In genomic region chr6:107803089-107803488, GRCh38 we compare ENCODE assay signal across 9 cellular contexts. TPM values are rescaled to one million over a fixed set of nuclear protein-coding genes. Genes with fewer than 3 reads are reported as not detected.
DNase-seq lines count a peak whose midpoint lies in the region; ATAC-seq and TF ChIP-seq lines count a peak whose summit lies in the region.
"Not testable (repeated sequence)": the region's sequence is repeated elsewhere in the genome, so short reads cannot be mapped to it uniquely, and the experiment has no call there.
"Had no signal": no experiment of that assay in that cellular context is flagged by ENCODE, and none has a peak within 500 bp of the region (broad histone marks: within the 10 kb centered on the region; RNA-seq: fewer than 3 reads in every experiment).

No MANE protein-coding gene starts in this region.

- not testable (repeated sequence) for H3K9me3 Mint-ChIP-seq in activated CD8-positive, alpha-beta T cell treated with anti-CD3 and anti-CD28 coated beads, Interleukin-2, amount 10 ng/mL, durations not matched to agents 7 days and 5 days (ENCODE audit: insufficient read depth); endodermal cell; type B pancreatic cell

- not testable (repeated sequence) for H3K27ac Mint-ChIP-seq in activated CD8-positive, alpha-beta T cell treated with anti-CD3 and anti-CD28 coated beads, Interleukin-2, amount 10 ng/mL, durations not matched to agents 7 days and 5 days; endodermal cell; type B pancreatic cell

- POLR2A ChIA-PET in activated CD8-positive, alpha-beta T cell treated with anti-CD3 and anti-CD28 coated beads, Interleukin-2, amount 10 ng/mL, durations not matched to agents 7 days and 5 days (lab: Charles Lee), result not testable (repeated sequence)

- H3K4ac ChIP-seq in neuronal stem cell (ENCODE audit: low read length), result not testable (repeated sequence)

- H3K23ac ChIP-seq in neuronal stem cell (ENCODE audit: low read depth, low read length, poor library complexity), result not testable (repeated sequence)

- H3K4me3 Mint-ChIP-seq in activated CD8-positive, alpha-beta T cell treated with anti-CD3 and anti-CD28 coated beads, Interleukin-2, amount 10 ng/mL, durations not matched to agents 7 days and 5 days; endodermal cell; type B pancreatic cell: not testable (repeated sequence)

- not testable (repeated sequence) for H2AFZ ChIP-seq in neuronal stem cell (ENCODE audit: low read length)

- H3K14ac ChIP-seq in neuronal stem cell (ENCODE audit: low read length), result not testable (repeated sequence)

- 91% methylated on average over 17 of the region's 29 CpGs; no CpG with 5 or more reads in 1 of the 2 experiments for WGBS in endodermal cell (ENCODE audit: insufficient coverage in 1 of 2, insufficient read length in 1 of 2), 2 experiments
- WGBS in neuronal stem cell (ENCODE audit: extremely low coverage in 2 of 2, insufficient read length in 2 of 2, insufficient replicate concordance in 1 of 2), 2 donors, result no CpG with 5 or more reads among the region's 29 CpGs

- not testable (repeated sequence) for H4K8ac ChIP-seq in neuronal stem cell (ENCODE audit: low read depth, low read length)

- not testable (repeated sequence) for H2BK12ac ChIP-seq in neuronal stem cell (ENCODE audit: low read length)

- peak; percentile 1 for DNase-seq in activated CD8-positive, alpha-beta T cell treated with anti-CD3 and anti-CD28 coated beads, Interleukin-2, amount 10 ng/mL, durations not matched to agents 7 days and 5 days
- DNase-seq in coronary artery (ENCODE audit: low spot score), result peak; percentile 4
- DNase-seq in endodermal cell, result peak; percentile 2
- not testable (repeated sequence) for DNase-seq in neuronal stem cell (ENCODE audit: low spot score)
- DNase-seq in type B pancreatic cell (ENCODE audit: extremely low spot score, unreplicated experiment), result peak; percentile 53

- not testable (repeated sequence) for H3K27ac ChIP-seq in coronary artery; endodermal cell (ENCODE audit: low read depth, low read length); neuronal stem cell (replicated peaks; ENCODE audit: low read length)

- CTCF ChIA-PET in activated CD8-positive, alpha-beta T cell treated with anti-CD3 and anti-CD28 coated beads, Interleukin-2, amount 10 ng/mL, durations not matched to agents 7 days and 5 days (lab: Charles Lee), result not testable (repeated sequence)

- not testable (repeated sequence) for H3K79me1 ChIP-seq in neuronal stem cell (ENCODE audit: low read depth, low read length)

- not testable (repeated sequence) for H3K36me3 Mint-ChIP-seq in activated CD8-positive, alpha-beta T cell treated with anti-CD3 and anti-CD28 coated beads, Interleukin-2, amount 10 ng/mL, durations not matched to agents 7 days and 5 days (ENCODE audit: low read depth); endodermal cell (ENCODE audit: low read depth); type B pancreatic cell

- not testable (repeated sequence) for TF ChIP-seq CTCF in coronary artery (IDR thresholded peaks at IDR 0.05); endodermal cell (conservative IDR thresholded peaks at IDR 0.05); type B pancreatic cell (conservative IDR thresholded peaks at IDR 0.05)

- H3K27me3 ChIP-seq in endodermal cell (ENCODE audit: control insufficient read depth, insufficient read depth, low read length, poor library complexity, severe bottlenecking); neuronal stem cell (ENCODE audit: control insufficient read depth in 3 of 3, insufficient read depth in 3 of 3, low read depth in 1 of 3, low read length in 3 of 3): not testable (repeated sequence)

- not testable (repeated sequence) for H2AK5ac ChIP-seq in neuronal stem cell (ENCODE audit: low read depth, low read length)

- not testable (repeated sequence) for H2BK120ac ChIP-seq in neuronal stem cell (ENCODE audit: low read depth, low read length)

- H3K9ac ChIP-seq in endodermal cell (ENCODE audit: extremely low read depth, low read length, poor library complexity, severe bottlenecking); neuronal stem cell (ENCODE audit: low read depth, low read length, poor library complexity): not testable (repeated sequence)

- H3K4me1 Mint-ChIP-seq in activated CD8-positive, alpha-beta T cell treated with anti-CD3 and anti-CD28 coated beads, Interleukin-2, amount 10 ng/mL, durations not matched to agents 7 days and 5 days (ENCODE audit: low read depth), result peaks cover 27% of the 10 kb centered on the region
- not testable (repeated sequence) for H3K4me1 Mint-ChIP-seq in endodermal cell
- H3K4me1 Mint-ChIP-seq in type B pancreatic cell (ENCODE audit: unreplicated experiment), result peaks cover 10% of the 10 kb centered on the region

- not testable (repeated sequence) for H3K4me3 ChIP-seq in coronary artery; endodermal cell (ENCODE audit: low read length); neuronal stem cell (ENCODE audit: low read length in 2 of 2)

- not testable (repeated sequence) for H2BK15ac ChIP-seq in neuronal stem cell (ENCODE audit: low read length)

- H3K27me3 Mint-ChIP-seq in activated CD8-positive, alpha-beta T cell treated with anti-CD3 and anti-CD28 coated beads, Interleukin-2, amount 10 ng/mL, durations not matched to agents 7 days and 5 days (ENCODE audit: low read depth); endodermal cell (ENCODE audit: insufficient read depth); type B pancreatic cell: not testable (repeated sequence)

- H3K4me2 ChIP-seq in neuronal stem cell (ENCODE audit: insufficient read depth, low read length, poor library complexity, severe bottlenecking), result not testable (repeated sequence)

- not testable (repeated sequence) for H3K9me3 ChIP-seq in endodermal cell (ENCODE audit: control insufficient read depth, low read length); neuronal stem cell (replicated peaks in 1 of 2; ENCODE audit: control insufficient read depth in 2 of 2, insufficient read depth in 1 of 2, low read depth in 1 of 2, low read length in 2 of 2)

- ATAC-seq in activated CD8-positive, alpha-beta T cell treated with anti-CD3 and anti-CD28 coated beads, Interleukin-2, amount 10 ng/mL, durations not matched to agents 7 days and 5 days, result not testable (repeated sequence)

- peak overlapping the region; percentile 57 for H3K18ac ChIP-seq in neuronal stem cell (ENCODE audit: low read length)

- H2BK5ac ChIP-seq in neuronal stem cell (ENCODE audit: low read length), result not testable (repeated sequence)

- H3K36me3 ChIP-seq in endodermal cell (ENCODE audit: control insufficient read depth, insufficient read depth, low read length); neuronal stem cell (replicated peaks in 1 of 2; ENCODE audit: control insufficient read depth in 2 of 2, insufficient read depth in 2 of 2, low read length in 2 of 2): not testable (repeated sequence)

- H4K91ac ChIP-seq in neuronal stem cell (ENCODE audit: low read depth, low read length, poor library complexity), result not testable (repeated sequence)

- H3K4me1 ChIP-seq in endodermal cell (ENCODE audit: control insufficient read depth, insufficient read depth, low read length), result not testable (repeated sequence)
- peaks cover 2 to 20% of the 10 kb centered on the region in 2 donors for H3K4me1 ChIP-seq in neuronal stem cell (ENCODE audit: control insufficient read depth in 2 of 2, insufficient read depth in 1 of 2, low read depth in 1 of 2, low read length in 2 of 2)

RNA-seq across cellular contexts. Expression of gene SCML4, which starts 21.0 kb away (rescaled TPM):
- 10 to 100 TPM; 27.4 to 31.8 TPM for total RNA-seq in activated CD8-positive, alpha-beta T cell treated with anti-CD3 and anti-CD28 coated beads, Interleukin-2, amount 10 ng/mL, durations not matched to agents 7 days and 5 days
- total RNA-seq in endodermal cell (not detected), type B pancreatic cell (ENCODE audit: low replicate concordance) (0.33 and 0.43 TPM in 2 replicates)
- 0.50 TPM for polyA plus RNA-seq in endodermal cell (2013, experiment 1 of 2)
- polyA plus RNA-seq in endodermal cell (2013, experiment 2 of 2), result 0.58 TPM
- polyA plus RNA-seq in neuronal stem cell (2013, experiment 1 of 2), result 0.07 TPM
- polyA plus RNA-seq in neuronal stem cell (2013, experiment 2 of 2), result 0.03 TPM
- total RNA-seq: A172, Calu3 had no signal
- polyA plus RNA-seq: A549, BJ had no signal

Comparison
In these comparisons a context has a peak if more than half of its experiments do, and no peak if none do; other contexts are left out.
1. RNA of gene SCML4, which starts 21.0 kb away (total RNA-seq): 27.4 to 31.8 TPM in activated CD8-positive, alpha-beta T cell treated with anti-CD3 and anti-CD28 coated beads, Interleukin-2, amount 10 ng/mL, durations not matched to agents 7 days and 5 days; 0.33 to 0.43 TPM in type B pancreatic cell and not detected in endodermal cell; every median in the first group is over 10 times any median in the second.